ENCODE assay signal across 36 cellular contexts in the genomic region with DNA sequence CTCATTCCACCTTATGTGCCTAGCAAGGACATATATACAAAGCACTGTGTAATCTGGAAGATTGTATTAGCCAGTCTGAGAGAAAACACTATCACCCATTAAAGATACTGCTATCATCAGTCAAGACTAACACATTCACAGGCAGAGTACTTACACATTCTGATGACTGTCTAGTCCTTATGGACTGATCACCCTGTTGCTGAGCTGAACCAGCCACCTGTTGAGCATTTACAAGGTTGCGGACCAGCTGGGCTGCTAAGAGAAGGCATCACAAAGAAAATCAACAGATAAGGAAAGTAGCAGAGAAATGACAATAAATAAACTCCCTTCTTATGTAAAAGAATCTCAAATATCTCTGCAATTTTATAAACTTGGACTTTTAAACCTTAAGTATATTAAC.
"Had no signal": no experiment of that assay in that cellular context is flagged by ENCODE, and none has a peak within 500 bp of the region (broad histone marks: within the 10 kb centered on the region; RNA-seq: fewer than 3 reads in every experiment).

No MANE protein-coding gene starts in this region.

- H3K27me3 Mint-ChIP-seq: activated CD4-positive, alpha-beta memory T cell treated with anti-CD3 and anti-CD28 coated beads for 36 hours; activated naive CD4-positive, alpha-beta T cell treated with anti-CD3 and anti-CD28 coated beads, Interleukin-2, amount 10 ng/mL, durations not matched to agents 7 days and 5 days; T-helper 17 cell had no signal

- H3K27ac Mint-ChIP-seq: activated CD4-positive, alpha-beta memory T cell treated with anti-CD3 and anti-CD28 coated beads for 36 hours; activated naive CD4-positive, alpha-beta T cell treated with anti-CD3 and anti-CD28 coated beads, Interleukin-2, amount 10 ng/mL, durations not matched to agents 7 days and 5 days; activated T-helper 1 cell treated with anti-CD3 and anti-CD28 coated beads, Interleukin-12 subunit alpha, Interleukin-12 subunit beta, Interleukin-2, Interleukin-4 antibody, amounts not matched to agents 30 ng/mL and 10 ng/mL and 1 ng/mL, durations not matched to agents 14 hours and 24 hours and 36 hours; T-helper 17 cell had no signal

- H3K9me3 Mint-ChIP-seq: activated CD4-positive, alpha-beta memory T cell treated with anti-CD3 and anti-CD28 coated beads for 36 hours; activated naive CD4-positive, alpha-beta T cell treated with anti-CD3 and anti-CD28 coated beads, Interleukin-2, amount 10 ng/mL, durations not matched to agents 7 days and 5 days; activated T-cell treated with anti-CD3 and anti-CD28 coated beads, Interleukin-2, amount 50 U/mL, for 4 hours; activated T-helper 1 cell treated with anti-CD3 and anti-CD28 coated beads, Interleukin-12 subunit alpha, Interleukin-12 subunit beta, Interleukin-2, Interleukin-4 antibody, amounts not matched to agents 30 ng/mL and 10 ng/mL and 1 ng/mL, durations not matched to agents 14 hours and 24 hours and 36 hours had no signal

- H3K4me1 Mint-ChIP-seq: activated naive CD4-positive, alpha-beta T cell treated with anti-CD3 and anti-CD28 coated beads, Interleukin-2, amount 10 ng/mL, durations not matched to agents 7 days and 5 days had no signal

- H3K4me3 ChIP-seq: adrenal gland, body of pancreas, breast epithelium, Peyer's patch, SJSA1 had no signal

- H3K27me3 ChIP-seq: adrenal gland, body of pancreas, breast epithelium, Peyer's patch, SJSA1 had no signal

- H3K9me2 ChIP-seq: SK-N-SH had no signal

- H3K4me2 ChIP-seq: SK-N-SH had no signal

- H3K9me3 ChIP-seq: adrenal gland, body of pancreas, breast epithelium, Peyer's patch, SJSA1, SK-N-SH had no signal

- H3K4me1 ChIP-seq: adrenal gland, body of pancreas, breast epithelium, Peyer's patch, SJSA1 had no signal

- H3K4me3 Mint-ChIP-seq: activated CD4-positive, alpha-beta memory T cell treated with anti-CD3 and anti-CD28 coated beads for 36 hours; activated naive CD4-positive, alpha-beta T cell treated with anti-CD3 and anti-CD28 coated beads, Interleukin-2, amount 10 ng/mL, durations not matched to agents 7 days and 5 days; activated T-cell treated with anti-CD3 and anti-CD28 coated beads, Interleukin-2, amount 50 U/mL, for 4 hours; activated T-helper 1 cell treated with anti-CD3 and anti-CD28 coated beads, Interleukin-12 subunit alpha, Interleukin-12 subunit beta, Interleukin-2, Interleukin-4 antibody, amounts not matched to agents 30 ng/mL and 10 ng/mL and 1 ng/mL, durations not matched to agents 14 hours and 24 hours and 36 hours; T-helper 17 cell had no signal

- FAIRE-seq: astrocyte had no signal

- ATAC-seq: activated T-cell treated with anti-CD3 and anti-CD28 coated beads, Interleukin-2, amount 50 U/mL, for 4 hours; body of pancreas; PC-3; T-helper 17 cell had no signal

- DNase-seq: activated CD4-positive, alpha-beta memory T cell treated with anti-CD3 and anti-CD28 coated beads for 36 hours; activated CD4-positive, alpha-beta T cell treated with anti-CD3 and anti-CD28 coated beads for 1 hour; activated CD4-positive, alpha-beta T cell treated with anti-CD3 and anti-CD28 coated beads for 48 hours; activated CD4-positive, CD25-positive, alpha-beta regulatory T cell; activated CD8-positive, alpha-beta memory T cell treated with anti-CD3 and anti-CD28 coated beads, Interleukin-2, amount 50 U/mL, for 4 hours; activated gamma-delta T cell treated with Interleukin-2 at 50 U/mL for 16 hours; activated naive CD4-positive, alpha-beta T cell treated with anti-CD3 and anti-CD28 coated beads, Interleukin-2, amount 10 ng/mL, durations not matched to agents 7 days and 5 days; activated T-cell treated with anti-CD3 and anti-CD28 coated beads for 4 hours; activated T-cell treated with anti-CD3 and anti-CD28 coated beads, Interleukin-2, amount 50 U/mL, for 4 hours; adrenal gland; body of pancreas; cerebellar nuclear complex; Karpas-422; KBM-7; NCI-H1105; NCI-H1417 treated with DMSO at 0.1 percent for 48 hours; NCI-H187 treated with DMSO at 0.1 percent for 48 hours; NCI-H2081; NCI-H2171 treated with DMSO at 0.1 percent for 48 hours; NCI-H2227 treated with DMSO at 0.1 percent for 48 hours; NCI-H446 treated with DMSO at 0.1 percent for 48 hours; NCI-H524; NCI-H69; NK-92 treated with Interleukin-12 subunit alpha and Interleukin-12 subunit beta, amount 100 ng/mL, for 24 hours; PC-3; Peyer's patch; RPMI8226; SHP77 treated with DMSO at 0.1 percent for 48 hours; SK-N-SH; T-helper 17 cell; T-helper 9 cell had no signal

- H3K27ac ChIP-seq: adrenal gland, body of pancreas, breast epithelium, Peyer's patch, SJSA1, VCaP had no signal
